1 cellular context compared by ENCODE assay signal in the genomic region with DNA sequence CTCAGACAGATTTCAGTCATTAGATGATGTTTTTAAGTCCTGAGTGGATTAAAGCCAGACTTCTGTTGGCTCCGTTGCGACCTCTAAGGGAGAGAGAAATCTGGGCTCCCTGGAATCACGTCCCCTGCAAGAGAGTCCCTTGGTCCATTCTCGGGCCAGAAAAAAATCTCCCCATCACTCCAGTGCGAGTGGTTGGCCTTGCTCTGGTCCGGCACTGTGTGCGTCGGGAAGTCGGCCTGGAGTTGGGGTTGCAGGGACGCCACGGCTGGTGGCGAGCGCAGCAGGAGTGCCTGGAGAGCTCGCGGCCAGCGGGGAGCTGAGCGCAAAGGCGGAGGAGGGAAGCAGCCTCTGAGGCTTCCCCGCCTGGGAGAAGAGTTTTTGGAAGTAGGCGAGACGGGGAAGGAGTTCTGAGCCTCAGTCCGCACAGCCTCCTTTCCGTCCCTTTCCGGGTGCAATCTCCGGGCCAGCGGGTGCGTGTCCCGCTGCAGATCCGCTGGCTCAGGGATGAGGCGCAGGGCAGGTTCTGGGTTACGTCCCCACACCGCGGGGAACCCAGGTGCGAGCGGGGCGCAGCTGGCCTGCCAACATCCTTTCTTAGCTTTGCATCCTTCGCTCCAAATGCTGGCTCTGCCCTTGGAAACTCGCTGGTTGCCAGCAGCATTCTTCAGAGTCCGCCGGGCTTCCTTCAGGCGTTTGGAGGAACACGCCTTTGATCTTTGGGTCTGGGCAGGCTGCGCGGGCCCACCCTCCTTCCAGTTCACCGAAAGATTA.
TF ChIP-seq lines count a peak whose summit lies in the region.

No MANE protein-coding gene starts in this region.

TF ChIP-seq in liver, 16 proteins besides CTCF, POLR2A, EP300 and RAD21 (continued from another document):
- TF ChIP-seq EGR1 (IDR thresholded peaks at IDR 0.05; ENCODE audit: low read depth in 2 of 2), result no peak
